Comparison of ENCODE assay signal across 21 cellular contexts in the genomic region with DNA sequence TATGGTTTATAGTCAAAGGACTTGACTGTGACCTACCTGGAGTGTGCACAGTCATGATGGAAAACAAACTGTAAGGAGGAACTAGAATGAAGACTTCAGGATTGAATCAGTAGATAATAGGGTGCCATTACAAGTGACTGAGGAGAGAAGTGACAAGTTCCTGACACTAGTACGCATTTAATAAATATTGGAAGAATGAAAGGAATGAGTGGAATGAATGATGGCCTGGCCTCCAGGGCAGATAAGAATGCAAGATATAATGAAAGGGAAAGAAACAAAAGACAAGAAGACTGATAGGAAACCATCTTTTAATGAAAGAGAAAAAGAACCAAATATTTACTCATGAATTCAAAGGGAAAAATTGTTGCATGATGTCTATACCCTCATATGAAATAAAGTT.
"Had no signal": no experiment of that assay in that cellular context is flagged by ENCODE, and none has a peak within 500 bp of the region (broad histone marks: within the 10 kb centered on the region; RNA-seq: fewer than 3 reads in every experiment).

No MANE protein-coding gene starts in this region.

- H3K36me3 ChIP-seq: cardiac muscle cell, heart left ventricle, right lobe of liver, stomach, WERI-Rb-1 had no signal

- ATAC-seq: activated CD8-positive, alpha-beta memory T cell treated with anti-CD3 and anti-CD28 coated beads, Interleukin-2, amount 10 ng/mL, durations not matched to agents 7 days and 5 days; activated CD8-positive, alpha-beta T cell treated with anti-CD3 and anti-CD28 coated beads for 36 hours; body of pancreas; heart left ventricle; right lobe of liver; stimulated activated memory B cell treated with anti-CD40 and anti-IgM and Interleukin-4, amounts not matched to agents 10 μg/mL and 1 μg/mL and 100 μg/mL, for 72 hours; T-cell had no signal

- H3K4me1 ChIP-seq: body of pancreas, heart left ventricle, right lobe of liver, stomach had no signal

- H3K27ac ChIP-seq: body of pancreas, cardiac muscle cell, epithelial cell of prostate, heart left ventricle, right lobe of liver, stomach, WERI-Rb-1 had no signal

- H3K27me3 ChIP-seq: body of pancreas, cardiac muscle cell, right lobe of liver, stomach had no signal

- H3K4me3 ChIP-seq: body of pancreas, cardiac muscle cell, heart left ventricle, right lobe of liver, stomach had no signal

- H3K9me3 ChIP-seq: body of pancreas, right lobe of liver, stomach had no signal

- DNase-seq: activated CD4-positive, alpha-beta T cell treated with anti-CD3 and anti-CD28 coated beads, Interleukin-2, amount 10 ng/mL, durations not matched to agents 7 days and 5 days; activated CD4-positive, CD25-positive, alpha-beta regulatory T cell treated with anti-CD3 and anti-CD28 coated beads, Interleukin-2, amount 50 U/mL, for 72 hours; activated CD8-positive, alpha-beta memory T cell treated with anti-CD3 and anti-CD28 coated beads, Interleukin-2, amount 10 ng/mL, durations not matched to agents 7 days and 5 days; activated CD8-positive, alpha-beta T cell treated with anti-CD3 and anti-CD28 coated beads for 36 hours; activated effector memory CD4-positive, alpha-beta T cell treated with anti-CD3 and anti-CD28 coated beads, Interleukin-2, amount 50 U/mL, for 16 hours; activated naive CD4-positive, alpha-beta T cell treated with anti-CD3 and anti-CD28 coated beads, Interleukin-2, amount 10 ng/mL, durations not matched to agents 7 days and 5 days; activated T-cell treated with anti-CD3 and anti-CD28 coated beads for 4 hours; body of pancreas; heart left ventricle; nephron progenitor cell; nucleus accumbens; posterior cingulate gyrus; right lobe of liver; small intestine; stimulated activated CD4-positive, alpha-beta T cell treated with anti-CD3 and anti-CD28 coated beads, Interleukin-15, amount 100 ng/mL, for 24 hours; stomach; T-cell; WERI-Rb-1 had no signal
